19 cellular contexts compared by ENCODE assay signal in the genomic region with DNA sequence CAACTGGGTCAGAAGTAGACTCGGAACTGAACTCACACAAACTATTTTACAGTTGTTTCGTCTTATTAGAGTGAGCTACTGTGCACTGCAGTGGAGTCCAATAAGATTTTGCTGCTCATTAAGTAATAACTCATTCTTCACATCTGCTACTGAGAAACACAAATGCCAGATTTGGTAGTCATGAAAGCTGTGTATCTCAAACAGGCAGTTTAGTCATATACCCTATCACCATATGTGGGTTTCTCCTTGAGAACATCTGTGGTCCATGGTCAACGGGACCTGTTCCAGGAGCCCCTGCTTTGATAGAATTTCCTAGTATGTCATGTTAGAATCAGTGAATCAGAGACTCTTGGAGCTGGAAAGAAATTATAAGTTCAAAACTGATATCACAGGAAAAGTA.
DNase-seq lines count a peak whose midpoint lies in the region; TF ChIP-seq lines count a peak whose summit lies in the region.
"Had no signal": no experiment of that assay in that cellular context is flagged by ENCODE, and none has a peak within 500 bp of the region (broad histone marks: within the 10 kb centered on the region; RNA-seq: fewer than 3 reads in every experiment).

No MANE protein-coding gene starts in this region.

- no peaks in the 10 kb centered on the region for H3K36me3 ChIP-seq in subcutaneous abdominal adipose tissue (ENCODE audit: control insufficient read depth in 5 of 5, insufficient read depth in 5 of 5, low read length in 5 of 5)
- H3K36me3 ChIP-seq: transverse colon had no signal

- H3K27me3 ChIP-seq in subcutaneous abdominal adipose tissue (ENCODE audit: control insufficient read depth in 5 of 5, insufficient read depth in 4 of 5, low read length in 5 of 5), result no peaks in the 10 kb centered on the region
- H3K27me3 ChIP-seq: body of pancreas, MG63, transverse colon had no signal

- peaks cover 3 to 20% (median 17%) of the 10 kb centered on the region in 5 donors for H3K4me1 ChIP-seq in subcutaneous abdominal adipose tissue (ENCODE audit: control insufficient read depth in 5 of 5, insufficient read depth in 5 of 5, low read length in 5 of 5)

- no peak overlapping the region for H3K4me3 ChIP-seq in subcutaneous abdominal adipose tissue (ENCODE audit: low read depth in 1 of 5, low read length in 5 of 5)
- H3K4me3 ChIP-seq: body of pancreas, MG63, PC-9, smooth muscle cell, transverse colon had no signal

- H3K9me3 Mint-ChIP-seq in mesothelial cell of epicardium, result no peaks in the 10 kb centered on the region
- H3K9me3 Mint-ChIP-seq in immature natural killer cell, result peaks cover 0 to 2% (median 0%) of the 10 kb centered on the region in 6 donors
- H3K9me3 Mint-ChIP-seq: dendritic cell treated with granulocyte-macrophage colony-stimulating factor and Interleukin-4, amounts not matched to agents 40 ng/mL and 50 ng/mL, for 4 days had no signal

- H3K4me1 Mint-ChIP-seq in mesothelial cell of epicardium (peaks cover 10% of the 10 kb centered on the region), immature natural killer cell (no peaks in the 10 kb centered on the region)

- H3K27ac ChIP-seq in subcutaneous abdominal adipose tissue (ENCODE audit: low read depth, low read length), result peak overlapping the region; percentile 87
- H3K27ac ChIP-seq: PC-9 had no signal

- H3K9ac ChIP-seq in subcutaneous abdominal adipose tissue (ENCODE audit: low read length in 5 of 5), result peak overlapping the region in 2 of 5 donors; percentile 7 to 41

- no peak for TF ChIP-seq CTCF in mesothelial cell of epicardium (IDR thresholded peaks at IDR 0.05; ENCODE audit: unreplicated experiment)

- DNase-seq in GM04504 (ENCODE audit: low read depth), result peak; percentile 80
- DNase-seq in NCI-H446 treated with DMSO at 0.1 percent for 48 hours (lab: John Stamatoyannopoulos, UW), result peak; percentile 89
- DNase-seq in fibroblast of peridontal ligament (ENCODE audit: extremely low read depth), result peak; percentile 91
- no peak for DNase-seq in mesothelial cell of epicardium (ENCODE audit: low spot score in 2 of 2, unreplicated experiment in 2 of 2)
- no peak for DNase-seq in NCI-H774 (lab: John Stamatoyannopoulos, UW)
- DNase-seq in immature natural killer cell, result no peak
- DNase-seq: activated CD4-positive, alpha-beta T cell treated with anti-CD3 and anti-CD28 coated beads, Interleukin-2, amount 50 U/mL, for 1 hour; activated naive CD4-positive, alpha-beta T cell treated with Interleukin-2 at 50 U/mL for 16 hours; GF-D8; MG63; NCI-H2029 treated with DMSO at 0.1 percent for 48 hours; NCI-H82; PC-9; posterior cingulate gyrus; transverse colon had no signal

- no peaks in the 10 kb centered on the region for H3K9me3 ChIP-seq in subcutaneous abdominal adipose tissue (ENCODE audit: control insufficient read depth in 5 of 5, low read length in 5 of 5)
- H3K9me3 ChIP-seq: body of pancreas, MG63, transverse colon had no signal

- no peak overlapping the region for H3K27ac Mint-ChIP-seq in mesothelial cell of epicardium
- H3K27ac Mint-ChIP-seq in immature natural killer cell, result no peak overlapping the region
- H3K27ac Mint-ChIP-seq: dendritic cell treated with granulocyte-macrophage colony-stimulating factor and Interleukin-4, amounts not matched to agents 40 ng/mL and 50 ng/mL, for 4 days had no signal

- no peaks in the 10 kb centered on the region for H3K36me3 Mint-ChIP-seq in mesothelial cell of epicardium
- H3K36me3 Mint-ChIP-seq in immature natural killer cell, result peaks cover 0 to 4% (median 0%) of the 10 kb centered on the region in 3 donors

- no peak overlapping the region for H3K4me3 Mint-ChIP-seq in mesothelial cell of epicardium
- no peak overlapping the region for H3K4me3 Mint-ChIP-seq in immature natural killer cell
- H3K4me3 Mint-ChIP-seq: dendritic cell treated with granulocyte-macrophage colony-stimulating factor and Interleukin-4, amounts not matched to agents 40 ng/mL and 50 ng/mL, for 4 days had no signal

- H3K27me3 Mint-ChIP-seq in mesothelial cell of epicardium (ENCODE audit: low read depth) (no peaks in the 10 kb centered on the region), immature natural killer cell (ENCODE audit: low read depth in 3 of 3) (no peaks in the 10 kb centered on the region)
- H3K27me3 Mint-ChIP-seq: dendritic cell treated with granulocyte-macrophage colony-stimulating factor and Interleukin-4, amounts not matched to agents 40 ng/mL and 50 ng/mL, for 4 days had no signal

Comparison
In these comparisons a context has a peak if more than half of its experiments do, and no peak if none do; other contexts are left out.
1. DNase-seq: peak in GM04504 (single experiment), NCI-H446 treated with DMSO at 0.1 percent for 48 hours (single experiment) and fibroblast of peridontal ligament (single experiment); none in mesothelial cell of epicardium (0 of 2), NCI-H774 (single experiment) and immature natural killer cell (0 of 3).